ENCODE assay signal across 1 cellular context in the genomic region with DNA sequence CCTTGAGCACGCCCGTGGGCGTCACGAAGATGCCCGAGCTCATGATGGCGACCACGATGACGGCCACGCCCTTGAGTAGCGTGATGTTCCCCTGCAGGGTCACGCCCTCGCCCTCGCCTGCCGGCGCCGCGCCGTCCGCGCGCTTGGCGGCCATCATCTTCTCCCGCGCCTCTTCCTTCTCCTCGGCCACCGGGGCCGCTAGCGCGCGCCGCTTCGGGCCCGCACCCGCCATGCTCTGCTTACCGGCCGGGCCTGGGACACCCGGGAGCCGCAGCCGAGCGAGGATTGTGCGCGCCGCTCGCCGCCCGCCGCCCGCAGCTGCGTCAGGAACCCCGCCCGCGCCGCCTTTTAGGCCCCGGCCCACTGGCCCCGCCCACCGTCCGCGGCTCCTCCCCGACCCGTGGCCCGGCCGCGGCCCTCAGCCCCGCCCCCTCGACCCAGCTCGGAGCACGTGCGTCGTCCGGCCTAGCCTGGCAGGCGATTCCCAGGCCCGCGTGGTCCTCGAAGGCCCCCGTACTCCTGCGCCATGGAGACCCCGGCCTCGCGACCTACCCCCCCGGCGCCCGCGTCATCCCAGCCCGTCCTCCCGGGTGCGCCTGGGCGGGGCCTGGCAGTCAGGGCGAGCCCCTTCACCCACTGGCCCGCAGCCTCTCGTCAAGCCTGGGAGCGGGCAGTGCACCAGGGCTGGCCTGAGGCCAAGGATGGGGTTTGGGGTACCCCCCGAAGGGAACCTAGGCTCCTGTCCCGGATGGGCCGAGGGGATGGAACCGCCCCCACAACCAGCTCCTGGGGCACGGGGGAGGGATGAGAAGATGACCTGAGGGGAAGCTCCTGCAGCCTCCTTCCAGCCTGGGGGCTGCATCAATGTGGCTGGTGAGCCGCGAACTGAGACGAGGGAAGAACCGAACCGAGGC.
TF ChIP-seq lines count a peak whose summit lies in the region.
"Not testable (repeated sequence)": the region's sequence is repeated elsewhere in the genome, so short reads cannot be mapped to it uniquely, and the experiment has no call there.

No MANE protein-coding gene starts in this region.

TF ChIP-seq in HepG2, 621 proteins besides CTCF, POLR2A, EP300 and RAD21 (continued from another document and continues in another):
- TF ChIP-seq, protein P1, sequence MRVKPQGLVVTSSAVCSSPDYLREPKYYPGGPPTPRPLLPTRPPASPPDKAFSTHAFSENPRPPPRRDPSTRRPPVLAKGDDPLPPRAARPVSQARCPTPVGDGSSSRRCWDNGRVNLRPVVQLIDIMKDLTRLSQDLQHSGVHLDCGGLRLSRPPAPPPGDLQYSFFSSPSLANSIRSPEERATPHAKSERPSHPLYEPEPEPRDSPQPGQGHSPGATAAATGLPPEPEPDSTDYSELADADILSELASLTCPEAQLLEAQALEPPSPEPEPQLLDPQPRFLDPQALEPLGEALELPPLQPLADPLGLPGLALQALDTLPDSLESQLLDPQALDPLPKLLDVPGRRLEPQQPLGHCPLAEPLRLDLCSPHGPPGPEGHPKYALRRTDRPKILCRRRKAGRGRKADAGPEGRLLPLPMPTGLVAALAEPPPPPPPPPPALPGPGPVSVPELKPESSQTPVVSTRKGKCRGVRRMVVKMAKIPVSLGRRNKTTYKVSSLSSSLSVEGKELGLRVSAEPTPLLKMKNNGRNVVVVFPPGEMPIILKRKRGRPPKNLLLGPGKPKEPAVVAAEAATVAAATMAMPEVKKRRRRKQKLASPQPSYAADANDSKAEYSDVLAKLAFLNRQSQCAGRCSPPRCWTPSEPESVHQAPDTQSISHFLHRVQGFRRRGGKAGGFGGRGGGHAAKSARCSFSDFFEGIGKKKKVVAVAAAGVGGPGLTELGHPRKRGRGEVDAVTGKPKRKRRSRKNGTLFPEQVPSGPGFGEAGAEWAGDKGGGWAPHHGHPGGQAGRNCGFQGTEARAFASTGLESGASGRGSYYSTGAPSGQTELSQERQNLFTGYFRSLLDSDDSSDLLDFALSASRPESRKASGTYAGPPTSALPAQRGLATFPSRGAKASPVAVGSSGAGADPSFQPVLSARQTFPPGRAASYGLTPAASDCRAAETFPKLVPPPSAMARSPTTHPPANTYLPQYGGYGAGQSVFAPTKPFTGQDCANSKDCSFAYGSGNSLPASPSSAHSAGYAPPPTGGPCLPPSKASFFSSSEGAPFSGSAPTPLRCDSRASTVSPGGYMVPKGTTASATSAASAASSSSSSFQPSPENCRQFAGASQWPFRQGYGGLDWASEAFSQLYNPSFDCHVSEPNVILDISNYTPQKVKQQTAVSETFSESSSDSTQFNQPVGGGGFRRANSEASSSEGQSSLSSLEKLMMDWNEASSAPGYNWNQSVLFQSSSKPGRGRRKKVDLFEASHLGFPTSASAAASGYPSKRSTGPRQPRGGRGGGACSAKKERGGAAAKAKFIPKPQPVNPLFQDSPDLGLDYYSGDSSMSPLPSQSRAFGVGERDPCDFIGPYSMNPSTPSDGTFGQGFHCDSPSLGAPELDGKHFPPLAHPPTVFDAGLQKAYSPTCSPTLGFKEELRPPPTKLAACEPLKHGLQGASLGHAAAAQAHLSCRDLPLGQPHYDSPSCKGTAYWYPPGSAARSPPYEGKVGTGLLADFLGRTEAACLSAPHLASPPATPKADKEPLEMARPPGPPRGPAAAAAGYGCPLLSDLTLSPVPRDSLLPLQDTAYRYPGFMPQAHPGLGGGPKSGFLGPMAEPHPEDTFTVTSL (CRISPR knock-in tag; IDR thresholded peaks at IDR 0.05; ENCODE audit: borderline replicate concordance) = peak; percentile 77; the same call in 1 of the 2 replicates
- TF ChIP-seq, protein P2, sequence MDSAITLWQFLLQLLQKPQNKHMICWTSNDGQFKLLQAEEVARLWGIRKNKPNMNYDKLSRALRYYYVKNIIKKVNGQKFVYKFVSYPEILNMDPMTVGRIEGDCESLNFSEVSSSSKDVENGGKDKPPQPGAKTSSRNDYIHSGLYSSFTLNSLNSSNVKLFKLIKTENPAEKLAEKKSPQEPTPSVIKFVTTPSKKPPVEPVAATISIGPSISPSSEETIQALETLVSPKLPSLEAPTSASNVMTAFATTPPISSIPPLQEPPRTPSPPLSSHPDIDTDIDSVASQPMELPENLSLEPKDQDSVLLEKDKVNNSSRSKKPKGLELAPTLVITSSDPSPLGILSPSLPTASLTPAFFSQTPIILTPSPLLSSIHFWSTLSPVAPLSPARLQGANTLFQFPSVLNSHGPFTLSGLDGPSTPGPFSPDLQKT (CRISPR knock-in tag; IDR thresholded peaks at IDR 0.05; ENCODE audit: borderline replicate concordance) = peak; percentile 77
- TF ChIP-seq RBM39 (IDR thresholded peaks at IDR 0.05; ENCODE audit: low read depth, low read length, poor library complexity, severe bottlenecking) (peak; percentile 5), ZNF124 (CRISPR knock-in tag; IDR thresholded peaks at IDR 0.05) (peak; percentile 91), NPAS2 (CRISPR knock-in tag; IDR thresholded peaks at IDR 0.05; ENCODE audit: borderline replicate concordance) (0 out of 2 replicates have a peak, but pooled peaks have one; percentile 74), HOXA5 (CRISPR knock-in tag; IDR thresholded peaks at IDR 0.05) (peak; percentile 99), ZNF160 (CRISPR knock-in tag; IDR thresholded peaks at IDR 0.05) (peak; percentile 98), NCOA5 (CRISPR knock-in tag; IDR thresholded peaks at IDR 0.05) (peak; percentile 84; the same call in 1 of the 2 replicates), MXI1 (IDR thresholded peaks at IDR 0.05; ENCODE audit: borderline replicate concordance, low read depth, low read length) (peak; percentile 96), ELF1 (CRISPR knock-in tag; IDR thresholded peaks at IDR 0.05) (peak; percentile 71; the same call in 1 of the 2 replicates), CBX2 (CRISPR knock-in tag; IDR thresholded peaks at IDR 0.05; ENCODE audit: low read depth) (peak; percentile 74; the same call in 1 of the 2 replicates), ZNF83 (CRISPR knock-in tag; IDR thresholded peaks at IDR 0.05; ENCODE audit: borderline replicate concordance) (peak; percentile 99), ZBTB20 (CRISPR knock-in tag; IDR thresholded peaks at IDR 0.05; ENCODE audit: borderline replicate concordance, low read depth) (peak; percentile 98), ZNF563 (CRISPR knock-in tag; IDR thresholded peaks at IDR 0.05) (peak; percentile 96; the same call in 1 of the 2 replicates), YY1 (IDR thresholded peaks at IDR 0.05; ENCODE audit: insufficient read depth, insufficient replicate concordance, low read depth, low read length) (peak; percentile 61), NCOA2 (CRISPR knock-in tag; IDR thresholded peaks at IDR 0.05) (peak; percentile 69), CHCHD3 (CRISPR knock-in tag; IDR thresholded peaks at IDR 0.05) (peak; percentile 98; the same call in 1 of the 2 replicates), PRMT3 (CRISPR knock-in tag; IDR thresholded peaks at IDR 0.05; ENCODE audit: borderline replicate concordance, low read depth) (peak; percentile 90), SNAI1 (CRISPR knock-in tag; IDR thresholded peaks at IDR 0.05; ENCODE audit: borderline replicate concordance) (peak; percentile 94; the same call in 1 of the 2 replicates), SNAPC2 (CRISPR knock-in tag; IDR thresholded peaks at IDR 0.05) (peak; percentile 98), GPN1 (CRISPR knock-in tag; IDR thresholded peaks at IDR 0.05; ENCODE audit: borderline replicate concordance) (peak; percentile 77; the same call in 1 of the 2 replicates), NFYB (CRISPR knock-in tag; IDR thresholded peaks at IDR 0.05) (peak; percentile 52), RFX5 (IDR thresholded peaks at IDR 0.05; ENCODE audit: low read depth, low read length) (peak; percentile 32; the same call in 1 of the 2 replicates), ATF7-NPFF (CRISPR knock-in tag; IDR thresholded peaks at IDR 0.05; ENCODE audit: low read depth) (peak; percentile 100), CBFB (CRISPR knock-in tag; IDR thresholded peaks at IDR 0.05) (peak; percentile 95), CREM (IDR thresholded peaks at IDR 0.05) (peak; percentile 65; the same call in 1 of the 2 replicates), CREM (CRISPR knock-in tag; IDR thresholded peaks at IDR 0.05) (0 out of 2 replicates have a peak, but pooled peaks have one; percentile 58), ZNF232 (CRISPR knock-in tag; IDR thresholded peaks at IDR 0.05; ENCODE audit: borderline replicate concordance) (peak; percentile 99), SMAD9 (CRISPR knock-in tag; IDR thresholded peaks at IDR 0.05) (peak; percentile 99), ZNF143 (CRISPR knock-in tag; IDR thresholded peaks at IDR 0.05) (peak; percentile 70), EEA1 (CRISPR knock-in tag; IDR thresholded peaks at IDR 0.05; ENCODE audit: borderline replicate concordance) (peak; percentile 99), SRY (CRISPR knock-in tag; IDR thresholded peaks at IDR 0.05) (peak; percentile 100), KDM4B (CRISPR knock-in tag; IDR thresholded peaks at IDR 0.05) (peak; percentile 98), RBFOX2 (IDR thresholded peaks at IDR 0.05; ENCODE audit: low read depth, low read length) (peak; percentile 86), RCOR2 (CRISPR knock-in tag; IDR thresholded peaks at IDR 0.05) (peak; percentile 76; the same call in 1 of the 2 replicates), CCDC6 (CRISPR knock-in tag; IDR thresholded peaks at IDR 0.05) (peak; percentile 99), TCF7 (IDR thresholded peaks at IDR 0.05; ENCODE audit: low read depth) (peak; percentile 28; the same call in 1 of the 2 replicates)
- TF ChIP-seq, protein P3, sequence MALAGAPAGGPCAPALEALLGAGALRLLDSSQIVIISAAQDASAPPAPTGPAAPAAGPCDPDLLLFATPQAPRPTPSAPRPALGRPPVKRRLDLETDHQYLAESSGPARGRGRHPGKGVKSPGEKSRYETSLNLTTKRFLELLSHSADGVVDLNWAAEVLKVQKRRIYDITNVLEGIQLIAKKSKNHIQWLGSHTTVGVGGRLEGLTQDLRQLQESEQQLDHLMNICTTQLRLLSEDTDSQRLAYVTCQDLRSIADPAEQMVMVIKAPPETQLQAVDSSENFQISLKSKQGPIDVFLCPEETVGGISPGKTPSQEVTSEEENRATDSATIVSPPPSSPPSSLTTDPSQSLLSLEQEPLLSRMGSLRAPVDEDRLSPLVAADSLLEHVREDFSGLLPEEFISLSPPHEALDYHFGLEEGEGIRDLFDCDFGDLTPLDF (CRISPR knock-in tag; IDR thresholded peaks at IDR 0.05) = peak; percentile 85
- not testable (repeated sequence) for TF ChIP-seq CBX2 (IDR thresholded peaks at IDR 0.05; ENCODE audit: low read depth, low read length)
- TF ChIP-seq, protein P4, sequence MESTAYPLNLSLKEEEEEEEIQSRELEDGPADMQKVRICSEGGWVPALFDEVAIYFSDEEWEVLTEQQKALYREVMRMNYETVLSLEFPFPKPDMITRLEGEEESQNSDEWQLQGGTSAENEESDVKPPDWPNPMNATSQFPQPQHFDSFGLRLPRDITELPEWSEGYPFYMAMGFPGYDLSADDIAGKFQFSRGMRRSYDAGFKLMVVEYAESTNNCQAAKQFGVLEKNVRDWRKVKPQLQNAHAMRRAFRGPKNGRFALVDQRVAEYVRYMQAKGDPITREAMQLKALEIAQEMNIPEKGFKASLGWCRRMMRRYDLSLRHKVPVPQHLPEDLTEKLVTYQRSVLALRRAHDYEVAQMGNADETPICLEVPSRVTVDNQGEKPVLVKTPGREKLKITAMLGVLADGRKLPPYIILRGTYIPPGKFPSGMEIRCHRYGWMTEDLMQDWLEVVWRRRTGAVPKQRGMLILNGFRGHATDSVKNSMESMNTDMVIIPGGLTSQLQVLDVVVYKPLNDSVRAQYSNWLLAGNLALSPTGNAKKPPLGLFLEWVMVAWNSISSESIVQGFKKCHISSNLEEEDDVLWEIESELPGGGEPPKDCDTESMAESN (CRISPR knock-in tag; conservative IDR thresholded peaks at IDR 0.05) = peak; percentile 99
- TF ChIP-seq, protein P5, sequence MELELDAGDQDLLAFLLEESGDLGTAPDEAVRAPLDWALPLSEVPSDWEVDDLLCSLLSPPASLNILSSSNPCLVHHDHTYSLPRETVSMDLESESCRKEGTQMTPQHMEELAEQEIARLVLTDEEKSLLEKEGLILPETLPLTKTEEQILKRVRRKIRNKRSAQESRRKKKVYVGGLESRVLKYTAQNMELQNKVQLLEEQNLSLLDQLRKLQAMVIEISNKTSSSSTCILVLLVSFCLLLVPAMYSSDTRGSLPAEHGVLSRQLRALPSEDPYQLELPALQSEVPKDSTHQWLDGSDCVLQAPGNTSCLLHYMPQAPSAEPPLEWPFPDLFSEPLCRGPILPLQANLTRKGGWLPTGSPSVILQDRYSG (CRISPR knock-in tag; IDR thresholded peaks at IDR 0.05) = peak; percentile 96; the same call in 1 of the 2 replicates
- TF ChIP-seq, protein P6, sequence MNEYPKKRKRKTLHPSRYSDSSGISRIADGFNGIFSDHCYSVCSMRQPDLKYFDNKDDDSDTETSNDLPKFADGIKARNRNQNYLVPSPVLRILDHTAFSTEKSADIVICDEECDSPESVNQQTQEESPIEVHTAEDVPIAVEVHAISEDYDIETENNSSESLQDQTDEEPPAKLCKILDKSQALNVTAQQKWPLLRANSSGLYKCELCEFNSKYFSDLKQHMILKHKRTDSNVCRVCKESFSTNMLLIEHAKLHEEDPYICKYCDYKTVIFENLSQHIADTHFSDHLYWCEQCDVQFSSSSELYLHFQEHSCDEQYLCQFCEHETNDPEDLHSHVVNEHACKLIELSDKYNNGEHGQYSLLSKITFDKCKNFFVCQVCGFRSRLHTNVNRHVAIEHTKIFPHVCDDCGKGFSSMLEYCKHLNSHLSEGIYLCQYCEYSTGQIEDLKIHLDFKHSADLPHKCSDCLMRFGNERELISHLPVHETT (CRISPR knock-in tag; conservative IDR thresholded peaks at IDR 0.05) = peak; percentile 97
- TF ChIP-seq, protein P7, sequence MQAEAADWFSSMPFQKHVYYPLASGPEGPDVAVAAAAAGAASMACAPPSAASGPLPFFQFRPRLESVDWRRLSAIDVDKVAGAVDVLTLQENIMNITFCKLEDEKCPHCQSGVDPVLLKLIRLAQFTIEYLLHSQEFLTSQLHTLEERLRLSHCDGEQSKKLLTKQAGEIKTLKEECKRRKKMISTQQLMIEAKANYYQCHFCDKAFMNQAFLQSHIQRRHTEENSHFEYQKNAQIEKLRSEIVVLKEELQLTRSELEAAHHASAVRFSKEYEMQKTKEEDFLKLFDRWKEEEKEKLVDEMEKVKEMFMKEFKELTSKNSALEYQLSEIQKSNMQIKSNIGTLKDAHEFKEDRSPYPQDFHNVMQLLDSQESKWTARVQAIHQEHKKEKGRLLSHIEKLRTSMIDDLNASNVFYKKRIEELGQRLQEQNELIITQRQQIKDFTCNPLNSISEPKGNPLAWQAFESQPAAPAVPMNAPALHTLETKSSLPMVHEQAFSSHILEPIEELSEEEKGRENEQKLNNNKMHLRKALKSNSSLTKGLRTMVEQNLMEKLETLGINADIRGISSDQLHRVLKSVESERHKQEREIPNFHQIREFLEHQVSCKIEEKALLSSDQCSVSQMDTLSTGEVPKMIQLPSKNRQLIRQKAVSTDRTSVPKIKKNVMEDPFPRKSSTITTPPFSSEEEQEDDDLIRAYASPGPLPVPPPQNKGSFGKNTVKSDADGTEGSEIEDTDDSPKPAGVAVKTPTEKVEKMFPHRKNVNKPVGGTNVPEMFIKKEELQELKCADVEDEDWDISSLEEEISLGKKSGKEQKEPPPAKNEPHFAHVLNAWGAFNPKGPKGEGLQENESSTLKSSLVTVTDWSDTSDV (CRISPR knock-in tag; IDR thresholded peaks at IDR 0.05) = peak; percentile 100
- TF ChIP-seq, protein P8, sequence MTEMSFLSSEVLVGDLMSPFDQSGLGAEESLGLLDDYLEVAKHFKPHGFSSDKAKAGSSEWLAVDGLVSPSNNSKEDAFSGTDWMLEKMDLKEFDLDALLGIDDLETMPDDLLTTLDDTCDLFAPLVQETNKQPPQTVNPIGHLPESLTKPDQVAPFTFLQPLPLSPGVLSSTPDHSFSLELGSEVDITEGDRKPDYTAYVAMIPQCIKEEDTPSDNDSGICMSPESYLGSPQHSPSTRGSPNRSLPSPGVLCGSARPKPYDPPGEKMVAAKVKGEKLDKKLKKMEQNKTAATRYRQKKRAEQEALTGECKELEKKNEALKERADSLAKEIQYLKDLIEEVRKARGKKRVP (CRISPR knock-in tag; IDR thresholded peaks at IDR 0.05) = peak in 1 of 2 experiments; percentile 91; a peak in 2 of 4 replicates
